ENCODE assay signal across 14 cellular contexts in genomic region chr7:157522954-157523353, GRCh38.
"Had no signal": no experiment of that assay in that cellular context is flagged by ENCODE, and none has a peak within 500 bp of the region (broad histone marks: within the 10 kb centered on the region; RNA-seq: fewer than 3 reads in every experiment).

No MANE protein-coding gene starts in this region.

- H3K9me3 ChIP-seq: adrenal gland, gastrocnemius medialis, left lung, ovary, transverse colon had no signal

- H3K9me3 Mint-ChIP-seq: activated naive CD4-positive, alpha-beta T cell treated with anti-CD3 and anti-CD28 coated beads for 36 hours; stimulated activated memory B cell treated with anti-CD40 and anti-IgM and Interleukin-4, amounts not matched to agents 10 μg/mL and 1 μg/mL and 100 μg/mL, for 72 hours had no signal

- H3K4me1 Mint-ChIP-seq: stimulated activated memory B cell treated with anti-CD40 and anti-IgM and Interleukin-4, amounts not matched to agents 10 μg/mL and 1 μg/mL and 100 μg/mL, for 72 hours had no signal

- H3K27ac Mint-ChIP-seq: activated naive CD4-positive, alpha-beta T cell treated with anti-CD3 and anti-CD28 coated beads for 36 hours; stimulated activated memory B cell treated with anti-CD40 and anti-IgM and Interleukin-4, amounts not matched to agents 10 μg/mL and 1 μg/mL and 100 μg/mL, for 72 hours had no signal

- H3K27me3 ChIP-seq: adrenal gland, ovary, transverse colon had no signal

- H3K4me3 ChIP-seq: adrenal gland, gastrocnemius medialis, left lung, ovary, smooth muscle cell, transverse colon had no signal

- H3K36me3 Mint-ChIP-seq: stimulated activated memory B cell treated with anti-CD40 and anti-IgM and Interleukin-4, amounts not matched to agents 10 μg/mL and 1 μg/mL and 100 μg/mL, for 72 hours had no signal

- DNase-seq: activated naive CD4-positive, alpha-beta T cell treated with anti-CD3 and anti-CD28 coated beads for 36 hours; central memory CD4-positive, alpha-beta T cell; cortex of kidney; effector memory CD4-positive, alpha-beta T cell; gastrocnemius medialis; islet precursor cell; mesendoderm; T-helper 9 cell; transverse colon had no signal

- H3K4me3 Mint-ChIP-seq: activated naive CD4-positive, alpha-beta T cell treated with anti-CD3 and anti-CD28 coated beads for 36 hours; stimulated activated memory B cell treated with anti-CD40 and anti-IgM and Interleukin-4, amounts not matched to agents 10 μg/mL and 1 μg/mL and 100 μg/mL, for 72 hours had no signal

- ATAC-seq: gastrocnemius medialis; left lung; stimulated activated memory B cell treated with anti-CD40 and anti-IgM and Interleukin-4, amounts not matched to agents 10 μg/mL and 1 μg/mL and 100 μg/mL, for 72 hours had no signal

- H3K36me3 ChIP-seq: adrenal gland, gastrocnemius medialis, left lung, ovary, transverse colon had no signal
